Comparison of ENCODE assay signal across 17 cellular contexts in the genomic region with DNA sequence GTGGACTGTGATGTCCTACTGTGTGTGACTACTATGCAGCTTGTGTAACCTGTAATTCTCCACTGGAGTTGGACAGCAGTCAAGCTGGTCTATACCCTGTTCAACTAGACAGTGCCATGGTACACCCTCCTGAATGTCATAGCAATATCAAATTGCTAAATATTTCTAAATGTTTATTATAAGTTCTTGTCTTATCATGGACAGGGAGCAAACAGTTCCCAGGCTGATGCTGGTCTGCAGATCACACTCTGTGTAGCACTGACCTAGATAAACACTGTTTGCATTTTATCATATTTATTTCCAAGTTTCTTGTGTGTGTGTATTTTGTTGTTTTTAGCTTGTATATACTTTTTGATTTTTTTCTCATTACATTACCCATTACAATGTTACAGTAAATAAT. TPM values are rescaled to one million over a fixed set of nuclear protein-coding genes. Genes with fewer than 3 reads are reported as not detected.
DNase-seq lines count a peak whose midpoint lies in the region; ATAC-seq, FAIRE-seq and TF ChIP-seq lines count a peak whose summit lies in the region.
"Had no signal": no experiment of that assay in that cellular context is flagged by ENCODE, and none has a peak within 500 bp of the region (broad histone marks: within the 10 kb centered on the region; RNA-seq: fewer than 3 reads in every experiment).

No MANE protein-coding gene starts in this region.

- no peaks in the 10 kb centered on the region for H3K9me1 ChIP-seq in K562 (ENCODE audit: control insufficient read depth, insufficient read depth, low read length)

- H3K4me3 ChIP-seq in GM23248 (no peak overlapping the region), K562 (no peak overlapping the region), right cardiac atrium (ENCODE audit: low read length) (no peak overlapping the region), sigmoid colon (no peak overlapping the region), right lobe of liver (no peak overlapping the region)
- H3K4me3 ChIP-seq: A549; BLaER1 treated with 17β-estradiol and CSF1 and Interleukin-3, amounts not matched to agents 10 nM and 100 nM; GM23338 had no signal

- H3K9me2 ChIP-seq in GM23248 (ENCODE audit: insufficient read depth) = no peaks in the 10 kb centered on the region

- intact Hi-C loops in K562 (cut with micrococcal nuclease) = loop anchor here (5.0 kb wide), 1 partner anchor 67 kb away; no protein-coding TSS in a partner anchor
- intact Hi-C loops in right cardiac atrium (cut with DNase I) = no loop called here
- intact Hi-C loops in sigmoid colon (cut with DNase I) = no loop called here
- intact Hi-C loops in right lobe of liver (cut with DNase I) = no loop called here

- no peak for FAIRE-seq in K562 (lab: Jason Lieb, UNC)

- CTCF ChIA-PET in K562 (lab: Yijun Ruan, JAX; ENCODE audit: low intra/inter-chr PET ratio) = no interaction called here

- TF ChIP-seq EP300 in K562 (IDR thresholded peaks at IDR 0.05; ENCODE audit: low read length) = no peak
- TF ChIP-seq EP300 in sigmoid colon (IDR thresholded peaks at IDR 0.05) = no peak

- ATAC-seq in K562 (no peak), right cardiac atrium (no peak), right lobe of liver (no peak)
- ATAC-seq: A549, GM23338 had no signal

- H3F3A ChIP-seq in GM23248 (ENCODE audit: insufficient read depth) = peaks cover 25% of the 10 kb centered on the region

- H3K4me1 ChIP-seq in GM23248 (ENCODE audit: insufficient read depth) = peaks cover 47% of the 10 kb centered on the region
- no peaks in the 10 kb centered on the region for H3K4me1 ChIP-seq in K562 (replicated peaks in 1 of 2; ENCODE audit: control insufficient read depth in 2 of 2, insufficient read depth in 2 of 2, low read length in 2 of 2)
- H3K4me1 ChIP-seq in right cardiac atrium (ENCODE audit: control insufficient read depth, insufficient read depth, low read length) = peaks cover 20% of the 10 kb centered on the region
- peaks cover 0 to 99% (median 90%) of the 10 kb centered on the region in 4 donors for H3K4me1 ChIP-seq in sigmoid colon
- H3K4me1 ChIP-seq in right lobe of liver = peaks cover 0 to 27% (median 5%) of the 10 kb centered on the region in 4 donors
- H3K4me1 ChIP-seq: BLaER1 treated with 17β-estradiol and CSF1 and Interleukin-3, amounts not matched to agents 10 nM and 100 nM had no signal

- POLR2A ChIA-PET in K562 (lab: Yijun Ruan, JAX) = interaction anchor here (1.0 kb wide), 1 partner anchor 9 kb away, joined by 4 read pairs; no protein-coding TSS in a partner anchor

- TF ChIP-seq POLR2A in K562 (conservative IDR thresholded peaks at IDR 0.05) = no peak
- TF ChIP-seq POLR2A in sigmoid colon (IDR thresholded peaks at IDR 0.05) = no peak
- TF ChIP-seq POLR2A in right lobe of liver (IDR thresholded peaks at IDR 0.05) = no peak

- H3K27me3 ChIP-seq in GM23248 (replicated peaks; ENCODE audit: insufficient read depth) (no peaks in the 10 kb centered on the region), K562 (ENCODE audit: control insufficient read depth in 2 of 2, insufficient read depth in 2 of 2, low read length in 2 of 2) (peaks cover 0 to 14% of the 10 kb centered on the region in 2 experiments; a peak in 2 of 5 replicates), right cardiac atrium (ENCODE audit: control insufficient read depth, insufficient read depth) (no peaks in the 10 kb centered on the region), sigmoid colon (no peaks in the 10 kb centered on the region), right lobe of liver (no peaks in the 10 kb centered on the region)
- H3K27me3 ChIP-seq: BLaER1 treated with 17β-estradiol and CSF1 and Interleukin-3, amounts not matched to agents 10 nM and 100 nM had no signal

- BruUV-seq in K562 (replicated peaks; lab: Mats Ljungman, UMichigan) = no TSS peak

- TF ChIP-seq CTCF in K562 (IDR thresholded peaks at IDR 0.05 in 2 of 3, conservative IDR thresholded peaks at IDR 0.05 in 1 of 3; ENCODE audit: insufficient read depth in 2 of 3, low read depth in 1 of 3, low read length in 3 of 3) = no peak
- TF ChIP-seq CTCF in sigmoid colon (IDR thresholded peaks at IDR 0.05) = no peak
- TF ChIP-seq CTCF in right lobe of liver (IDR thresholded peaks at IDR 0.05) = no peak

- peaks cover 5% of the 10 kb centered on the region; the same call in 1 of the 2 replicates for H3K36me3 ChIP-seq in GM23248 (ENCODE audit: low read depth)
- H3K36me3 ChIP-seq in K562 (ENCODE audit: control insufficient read depth, insufficient read depth, low read length) = no peaks in the 10 kb centered on the region
- H3K36me3 ChIP-seq in sigmoid colon = no peaks in the 10 kb centered on the region
- H3K36me3 ChIP-seq in right lobe of liver = no peaks in the 10 kb centered on the region
- H3K36me3 ChIP-seq: BLaER1 treated with 17β-estradiol and CSF1 and Interleukin-3, amounts not matched to agents 10 nM and 100 nM had no signal

- in situ Hi-C loops in GM23248 (cut with MboI) (no loop called here), K562 (cut with MboI) (no loop called here)

- peaks cover 98% of the 10 kb centered on the region for H3K79me2 ChIP-seq in GM23248 (ENCODE audit: insufficient read depth)
- H3K79me2 ChIP-seq in K562 (ENCODE audit: control insufficient read depth, insufficient read depth, low read length) = no peaks in the 10 kb centered on the region

- TF ChIP-seq RAD21 in K562 (CRISPR knock-in tag; conservative IDR thresholded peaks at IDR 0.05 in 1 of 2, IDR thresholded peaks at IDR 0.05 in 1 of 2) = no peak

- H2AFZ ChIP-seq in GM23248 = no peak overlapping the region
- H2AFZ ChIP-seq in K562 (ENCODE audit: low read depth, low read length) = no peak overlapping the region
- H2AFZ ChIP-seq: GM23338 had no signal

- H3K9ac ChIP-seq in GM23248 = no peak overlapping the region
- no peak overlapping the region for H3K9ac ChIP-seq in K562 (ENCODE audit: insufficient read depth in 1 of 2, low read depth in 2 of 2, low read length in 2 of 2)
- H3K9ac ChIP-seq: BLaER1 treated with 17β-estradiol and CSF1 and Interleukin-3, amounts not matched to agents 10 nM and 100 nM had no signal

- H3K4me2 ChIP-seq in GM23248 (ENCODE audit: unreplicated experiment) (no peak overlapping the region), K562 (ENCODE audit: insufficient read depth, low read length) (no peak overlapping the region)
- H3K4me2 ChIP-seq: A549; BLaER1 treated with 17β-estradiol and CSF1 and Interleukin-3, amounts not matched to agents 10 nM and 100 nM; GM23338 had no signal

- no peaks in the 10 kb centered on the region; the same call in 1 of the 2 replicates for H4K20me1 ChIP-seq in GM23248 (ENCODE audit: insufficient read depth)
- no peaks in the 10 kb centered on the region for H4K20me1 ChIP-seq in K562 (replicated peaks; ENCODE audit: control insufficient read depth, insufficient read depth, low read length)
- H4K20me1 ChIP-seq: BLaER1 treated with 17β-estradiol and CSF1 and Interleukin-3, amounts not matched to agents 10 nM and 100 nM had no signal

- no peaks in the 10 kb centered on the region for H3K9me3 ChIP-seq in GM23248 (ENCODE audit: low read depth)
- no peaks in the 10 kb centered on the region for H3K9me3 ChIP-seq in K562 (replicated peaks; ENCODE audit: control insufficient read depth, insufficient read depth, low read depth, low read length)
- no peaks in the 10 kb centered on the region for H3K9me3 ChIP-seq in right cardiac atrium (ENCODE audit: control insufficient read depth, low read length)
- H3K9me3 ChIP-seq in sigmoid colon = no peaks in the 10 kb centered on the region
- no peaks in the 10 kb centered on the region for H3K9me3 ChIP-seq in right lobe of liver
- H3K9me3 ChIP-seq: A549 had no signal

- peak overlapping the region; percentile 20; the same call in 1 of the 2 replicates for H3K27ac ChIP-seq in GM23248
- no peak overlapping the region for H3K27ac ChIP-seq in K562 (ENCODE audit: extremely low read depth, low read depth, low read length)
- peak overlapping the region; percentile 61 for H3K27ac ChIP-seq in right cardiac atrium (ENCODE audit: low read length)
- H3K27ac ChIP-seq in sigmoid colon = peak overlapping the region; percentile 97 to 99 (median 98)
- no peak overlapping the region for H3K27ac ChIP-seq in right lobe of liver
- H3K27ac ChIP-seq: A549; BLaER1 treated with 17β-estradiol and CSF1 and Interleukin-3, amounts not matched to agents 10 nM and 100 nM had no signal

- DNase-seq in GM23248 = no peak
- DNase-seq in K562 (ENCODE audit: extremely low read depth in 1 of 4, low spot score in 3 of 4) = no peak
- no peak for DNase-seq in right cardiac atrium
- no peak for DNase-seq in sigmoid colon
- no peak for DNase-seq in activated CD8-positive, alpha-beta memory T cell treated with anti-CD3 and anti-CD28 coated beads for 24 hours
- no peak for DNase-seq in activated naive CD4-positive, alpha-beta T cell (lab: John Stamatoyannopoulos, UW)
- no peak for DNase-seq in foreskin melanocyte
- no peak for DNase-seq in right lobe of liver
- DNase-seq: CD8-positive, alpha-beta memory T cell; DMS79 treated with DMSO at 0.1 percent for 48 hours; MV-4-11; NCI-H1417; NCI-H187 treated with DMSO at 0.1 percent for 48 hours; NCI-H69 had no signal

TF ChIP-seq in K562, 482 proteins besides CTCF, POLR2A, EP300 and RAD21 (continues in another document):
- 0 out of 2 replicates have a peak, but pooled peaks have one; percentile 21 for TF ChIP-seq ZKSCAN1 (IDR thresholded peaks at IDR 0.05; ENCODE audit: low read depth, low read length)

RNA-seq across cellular contexts. Expression of gene PARVA, which starts 22.0 kb away (rescaled TPM):
- total RNA-seq in GM23248 (2014; rRNA removed; shearing (Covaris generic)) = 84.0 and 87.9 TPM in 2 replicates
- polyA plus RNA-seq in GM23248 (2016; fragmentation: Nextera tagmentation; extraction: Ambion mirVana) (121 and 127 TPM in 2 replicates), K562 (2011; rRNA removed) (not detected in 2 replicates), K562 (2014; fragmentation: Illumina TruSeq; extraction: Trizol) (not detected in 2 replicates), K562 (2014; fragmentation: Nextera tagmentation; extraction: Ambion mirVana) (not detected), K562 (2014; rRNA removed) (not detected in 2 replicates), right cardiac atrium (30.6 TPM), sigmoid colon (10 to 100 TPM; 15.7 to 27.8 (median 16.8) TPM)
- total RNA-seq in K562 (2011; cell fraction: chromatin; rRNA removed; ENCODE audit: low replicate concordance) = not detected in 2 replicates
- total RNA-seq in K562 (2011; cell fraction: nucleolus; rRNA removed) = not detected in 2 replicates
- not detected in 2 replicates for total RNA-seq in K562 (2011; cell fraction: nucleoplasm; rRNA removed)
- total RNA-seq in K562 (2014; rRNA removed) (not detected in 2 replicates), K562 (2014; rRNA removed; fragmentation: Illumina TruSeq; extraction: Trizol) (not detected in 2 replicates), K562 (2015; rRNA removed; fragmentation: Illumina TruSeq; extraction: Trizol) (not detected in 2 replicates), K562 (2021) (0.11 and 0.20 TPM in 2 replicates), right cardiac atrium (100 to 1,000 TPM in 1 of 4 donors, 10 to 100 TPM in 3; 61.4 to 116 (median 76.5) TPM), sigmoid colon (100 to 1,000 TPM; 110 to 195 (median 161) TPM), right lobe of liver (10 to 100 TPM; 11.1 to 27.5 (median 21.8) TPM)
- not detected in 2 replicates for polyA plus RNA-seq in K562 (2011; cell fraction: cytosol; rRNA removed)
- polyA plus RNA-seq in K562 (2011; cell fraction: nucleus; rRNA removed) = not detected in 2 replicates
- polyA plus RNA-seq in K562 (2012) = 0.05 TPM in 1 of 2 replicates, not detected in the other
- 0.03 TPM in 1 of 2 replicates, not detected in the other for polyA minus RNA-seq in K562 (2011; rRNA and poly(A)+ RNA removed)
- polyA minus RNA-seq in K562 (2011; cell fraction: cytosol; rRNA and poly(A)+ RNA removed) = not detected in 2 replicates
- not detected in 2 replicates for polyA minus RNA-seq in K562 (2011; cell fraction: nucleus; rRNA and poly(A)+ RNA removed)

Comparison
In these comparisons a context has a peak if more than half of its experiments do, and no peak if none do; other contexts are left out.
1. H3K27ac ChIP-seq: peak in GM23248 (single experiment), right cardiac atrium (single experiment) and sigmoid colon (4 of 4); none in K562 (single experiment) and right lobe of liver (0 of 3).
2. RNA of gene PARVA, which starts 22.0 kb away (total RNA-seq): 110 to 195 TPM in sigmoid colon, 84.0 to 87.9 TPM in GM23248, 61.4 to 116 TPM in right cardiac atrium and 11.1 to 27.5 TPM in right lobe of liver; 0.11 to 0.20 TPM in K562; every median in the first group is over 10 times any median in the second.